In genomic region chr19:45901912-45902650, GRCh38 we compare ENCODE assay signal across 8 cellular contexts. TPM values are rescaled to one million over a fixed set of nuclear protein-coding genes. Genes with fewer than 3 reads are reported as not detected.
DNase-seq lines count a peak whose midpoint lies in the region; FAIRE-seq and TF ChIP-seq lines count a peak whose summit lies in the region.

A gene with protein sequence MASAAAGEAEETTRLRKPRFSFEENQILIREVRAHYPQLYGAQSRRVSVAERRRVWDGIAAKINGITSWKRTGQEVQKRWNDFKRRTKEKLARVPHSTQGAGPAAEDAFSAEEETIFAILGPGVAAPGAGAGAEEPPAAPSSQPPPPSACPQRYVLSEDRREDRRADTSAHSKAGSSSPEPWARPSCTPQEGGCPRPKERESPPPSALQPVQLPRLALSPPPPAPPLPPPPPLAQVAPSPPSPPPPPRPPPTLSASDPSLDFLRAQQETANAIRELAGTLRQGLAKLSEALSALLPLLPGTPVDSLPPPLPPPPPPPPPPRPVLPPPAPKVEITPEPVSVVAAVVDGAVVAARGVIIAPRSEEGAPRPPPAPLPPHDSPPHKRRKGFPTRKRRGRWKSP (minus strand): TSS chr19:45902613. CDS start chr19:45901773, 840 bp downstream.

- H3K9ac ChIP-seq in skeletal muscle tissue (ENCODE audit: low read depth in 1 of 3, low read length in 3 of 3): peak within 1 kb of the TSS; percentile 69 to 92 (median 88)

- peak within 1 kb of the TSS; percentile 73 for H3K4me3 ChIP-seq in ACC112 (ENCODE audit: low read depth, low read length)
- peak within 1 kb of the TSS; percentile 60 for H3K4me3 ChIP-seq in HL-60 (replicated peaks; ENCODE audit: insufficient read depth, low read length)
- peak within 1 kb of the TSS; percentile 59 to 79 for H3K4me3 ChIP-seq in right atrium auricular region
- H3K4me3 ChIP-seq in skeletal muscle tissue (ENCODE audit: low read length in 3 of 3): peak within 1 kb of the TSS; percentile 95 to 98 (median 97)

- H3K4me1 Mint-ChIP-seq in activated T-helper 1 cell treated with anti-CD3 and anti-CD28 coated beads, Interleukin-12 subunit alpha, Interleukin-12 subunit beta, Interleukin-2, Interleukin-4 antibody, amounts not matched to agents 30 ng/mL and 10 ng/mL and 1 ng/mL, durations not matched to agents 14 hours and 24 hours and 36 hours (ENCODE audit: low read depth): peaks cover 16% of the 10 kb centered on the region

- no peaks in the 10 kb centered on the region for H3K9me3 Mint-ChIP-seq in activated T-helper 1 cell treated with anti-CD3 and anti-CD28 coated beads, Interleukin-12 subunit alpha, Interleukin-12 subunit beta, Interleukin-2, Interleukin-4 antibody, amounts not matched to agents 30 ng/mL and 10 ng/mL and 1 ng/mL, durations not matched to agents 14 hours and 24 hours and 36 hours

- DNase-seq in HL-60 (ENCODE audit: low read depth in 1 of 2, low spot score in 1 of 2): peak in 1 of 2 experiments; percentile 37
- no peak for DNase-seq in activated T-helper 1 cell treated with anti-CD3 and anti-CD28 coated beads, Interleukin-12 subunit alpha, Interleukin-12 subunit beta, Interleukin-2, Interleukin-4 antibody, amounts not matched to agents 30 ng/mL and 10 ng/mL and 1 ng/mL, durations not matched to agents 14 hours and 24 hours and 36 hours (ENCODE audit: low spot score)
- DNase-seq in right atrium auricular region (ENCODE audit: low spot score): no peak
- no peak for DNase-seq in cerebellar nuclear complex (lab: John Stamatoyannopoulos, UW)
- no peak for DNase-seq in RKO (ENCODE audit: low spot score)
- no peak for DNase-seq in D721Med (ENCODE audit: insufficient read length, low spot score)

- H3K27ac ChIP-seq in ACC112 (ENCODE audit: low read depth, low read length) (no peak within 1 kb of the TSS), HL-60 (replicated peaks) (peak within 1 kb of the TSS; percentile 61), right atrium auricular region (peak within 1 kb of the TSS; percentile 80 to 85), skeletal muscle tissue (ENCODE audit: low read depth, low read length) (peak within 1 kb of the TSS; percentile 44)

- no peaks in the 10 kb centered on the region for H3K27me3 ChIP-seq in ACC112 (ENCODE audit: insufficient read depth, low read length)
- no peaks in the 10 kb centered on the region for H3K27me3 ChIP-seq in HL-60 (ENCODE audit: insufficient read depth, poor library complexity, severe bottlenecking)
- H3K27me3 ChIP-seq in right atrium auricular region: no peaks in the 10 kb centered on the region
- H3K27me3 ChIP-seq in skeletal muscle tissue (ENCODE audit: control insufficient read depth in 3 of 3, insufficient read depth in 3 of 3, low read length in 3 of 3): peaks cover 0 to 2% (median 0%) of the 10 kb centered on the region in 3 donors

- peak within 1 kb of the TSS; percentile 48 for H2AFZ ChIP-seq in ACC112 (ENCODE audit: low read length, unreplicated experiment)

- no peaks in the 10 kb centered on the region for H3K36me3 ChIP-seq in ACC112 (ENCODE audit: insufficient read depth, low read length)
- peaks cover 15% of the 10 kb centered on the region for H3K36me3 ChIP-seq in right atrium auricular region
- H3K36me3 ChIP-seq in skeletal muscle tissue (ENCODE audit: control insufficient read depth in 3 of 3, insufficient read depth in 3 of 3, low read length in 3 of 3): peaks cover 12 to 19% (median 14%) of the 10 kb centered on the region in 3 donors

- peaks cover 1% of the 10 kb centered on the region for H3K27me3 Mint-ChIP-seq in activated T-helper 1 cell treated with anti-CD3 and anti-CD28 coated beads, Interleukin-12 subunit alpha, Interleukin-12 subunit beta, Interleukin-2, Interleukin-4 antibody, amounts not matched to agents 30 ng/mL and 10 ng/mL and 1 ng/mL, durations not matched to agents 14 hours and 24 hours and 36 hours (ENCODE audit: insufficient read depth)

- FAIRE-seq in D721Med (lab: Jason Lieb, UNC): no peak

- H3K9me3 ChIP-seq in right atrium auricular region: no peaks in the 10 kb centered on the region
- no peaks in the 10 kb centered on the region for H3K9me3 ChIP-seq in skeletal muscle tissue (ENCODE audit: control insufficient read depth in 3 of 3, low read length in 3 of 3)

- peak within 1 kb of the TSS; percentile 92 for H3K27ac Mint-ChIP-seq in activated T-helper 1 cell treated with anti-CD3 and anti-CD28 coated beads, Interleukin-12 subunit alpha, Interleukin-12 subunit beta, Interleukin-2, Interleukin-4 antibody, amounts not matched to agents 30 ng/mL and 10 ng/mL and 1 ng/mL, durations not matched to agents 14 hours and 24 hours and 36 hours

- intact Hi-C loops in activated T-helper 1 cell treated with anti-CD3 and anti-CD28 coated beads, Interleukin-12 subunit alpha, Interleukin-12 subunit beta, Interleukin-2, Interleukin-4 antibody, amounts not matched to agents 30 ng/mL and 10 ng/mL and 1 ng/mL, durations not matched to agents 14 hours and 24 hours and 36 hours (cut with micrococcal nuclease): loop anchor here (1.0 to 5.0 kb wide), 8 partner anchors 16 to 725 kb away; partner anchors contain the start of genes BLOC1S3, CCDC61, IRF2BP1 and SIX5

- H3K36me3 Mint-ChIP-seq in activated T-helper 1 cell treated with anti-CD3 and anti-CD28 coated beads, Interleukin-12 subunit alpha, Interleukin-12 subunit beta, Interleukin-2, Interleukin-4 antibody, amounts not matched to agents 30 ng/mL and 10 ng/mL and 1 ng/mL, durations not matched to agents 14 hours and 24 hours and 36 hours (ENCODE audit: low read depth): peaks cover 9% of the 10 kb centered on the region

- TF ChIP-seq CTCF in HL-60 (IDR thresholded peaks at IDR 0.05; ENCODE audit: insufficient read depth, low read length) (no peak), right atrium auricular region (IDR thresholded peaks at IDR 0.05) (no peak), D721Med (IDR thresholded peaks at IDR 0.05; ENCODE audit: insufficient read depth, missing control alignments) (no peak)

- H3K4me3 Mint-ChIP-seq in activated T-helper 1 cell treated with anti-CD3 and anti-CD28 coated beads, Interleukin-12 subunit alpha, Interleukin-12 subunit beta, Interleukin-2, Interleukin-4 antibody, amounts not matched to agents 30 ng/mL and 10 ng/mL and 1 ng/mL, durations not matched to agents 14 hours and 24 hours and 36 hours: peak within 1 kb of the TSS; percentile 88

- no peaks in the 10 kb centered on the region for H3K79me2 ChIP-seq in ACC112 (ENCODE audit: control insufficient read depth, insufficient read depth, low read length, unreplicated experiment)

- H3K4me1 ChIP-seq in ACC112 (ENCODE audit: control insufficient read depth, insufficient read depth, low read length, unreplicated experiment): peaks cover 3% of the 10 kb centered on the region
- H3K4me1 ChIP-seq in right atrium auricular region: peaks cover 0 to 24% of the 10 kb centered on the region in 2 donors
- H3K4me1 ChIP-seq in skeletal muscle tissue (ENCODE audit: control insufficient read depth in 3 of 3, insufficient read depth in 3 of 3, low read length in 3 of 3): peaks cover 17 to 25% (median 17%) of the 10 kb centered on the region in 3 donors

RNA-seq across cellular contexts. Expression of the gene that starts here (rescaled TPM):
- 6.9 and 7.2 TPM in 2 replicates for total RNA-seq in activated T-helper 1 cell treated with anti-CD3 and anti-CD28 coated beads, Interleukin-12 subunit alpha, Interleukin-12 subunit beta, Interleukin-2, Interleukin-4 antibody, amounts not matched to agents 30 ng/mL and 10 ng/mL and 1 ng/mL, durations not matched to agents 14 hours and 24 hours and 36 hours
- total RNA-seq in right atrium auricular region (1 to 10 TPM; 6.0 to 7.2 TPM), skeletal muscle tissue (0.52 TPM)
